In genomic region chr6:144296973-144297372, GRCh38 we compare ENCODE assay signal across 15 cellular contexts. TPM values are rescaled to one million over a fixed set of nuclear protein-coding genes. Genes with fewer than 3 reads are reported as not detected.
DNase-seq lines count a peak whose midpoint lies in the region; ATAC-seq and TF ChIP-seq lines count a peak whose summit lies in the region.
"Had no signal": no experiment of that assay in that cellular context is flagged by ENCODE, and none has a peak within 500 bp of the region (broad histone marks: within the 10 kb centered on the region; RNA-seq: fewer than 3 reads in every experiment).

No MANE protein-coding gene starts in this region.

- peak; percentile 41 for DNase-seq in M059J (ENCODE audit: low read depth)
- DNase-seq in lower lobe of right lung: no peak
- DNase-seq in thoracic aorta (ENCODE audit: low spot score): no peak
- no peak for DNase-seq in stimulated activated naive CD8-positive, alpha-beta T cell treated with anti-CD3 and anti-CD28 coated beads, Interleukin-15, Interleukin-2, amounts not matched to agents 100 U/mL and 50 U/mL, for 24 hours
- no peak for DNase-seq in NCI-H1105 treated with DMSO at 0.1 percent for 48 hours (lab: John Stamatoyannopoulos, UW)
- no peak for DNase-seq in activated CD4-positive, alpha-beta memory T cell treated with anti-CD3 and anti-CD28 coated beads, Interleukin-2, amount 10 ng/mL, durations not matched to agents 7 days and 5 days
- DNase-seq: activated CD8-positive, alpha-beta memory T cell treated with anti-CD3 and anti-CD28 coated beads, Interleukin-2, amount 50 U/mL, for 4 hours; H9; kidney glomerular epithelial cell; NCI-H1417 treated with DMSO at 0.1 percent for 48 hours; NCI-H526 treated with DMSO at 0.1 percent for 48 hours; nucleus accumbens; stimulated activated CD4-positive, alpha-beta T cell treated with anti-CD3 and anti-CD28 coated beads, Interleukin-1b, Interleukin-23, amount 100 ng/mL, for 48 hours had no signal

- intact Hi-C loops in dendritic cell treated with granulocyte-macrophage colony-stimulating factor and Interleukin-4, amounts not matched to agents 40 ng/mL and 50 ng/mL, for 4 days (cut with micrococcal nuclease): no loop called here
- intact Hi-C loops in lower lobe of right lung (cut with DNase I): no loop called here

- H3K4me3 Mint-ChIP-seq in dendritic cell treated with granulocyte-macrophage colony-stimulating factor and Interleukin-4, amounts not matched to agents 40 ng/mL and 50 ng/mL, for 4 days: no peak overlapping the region
- H3K4me3 Mint-ChIP-seq in activated CD4-positive, alpha-beta memory T cell treated with anti-CD3 and anti-CD28 coated beads, Interleukin-2, amount 10 ng/mL, durations not matched to agents 7 days and 5 days: no peak overlapping the region
- H3K4me3 Mint-ChIP-seq: H9 had no signal

- TF ChIP-seq CTCF in lower lobe of right lung (IDR thresholded peaks at IDR 0.05) (no peak), thoracic aorta (IDR thresholded peaks at IDR 0.05) (no peak)

- H3K27me3 Mint-ChIP-seq in dendritic cell treated with granulocyte-macrophage colony-stimulating factor and Interleukin-4, amounts not matched to agents 40 ng/mL and 50 ng/mL, for 4 days: no peaks in the 10 kb centered on the region
- H3K27me3 Mint-ChIP-seq in activated CD4-positive, alpha-beta memory T cell treated with anti-CD3 and anti-CD28 coated beads, Interleukin-2, amount 10 ng/mL, durations not matched to agents 7 days and 5 days: no peaks in the 10 kb centered on the region

- CTCF ChIA-PET in activated CD4-positive, alpha-beta memory T cell treated with anti-CD3 and anti-CD28 coated beads, Interleukin-2, amount 10 ng/mL, durations not matched to agents 7 days and 5 days (lab: Charles Lee): interaction anchor here (0.9 kb wide), 1 partner anchor 14 kb away, joined by 4 read pairs; no protein-coding TSS in a partner anchor

- H3K4me1 ChIP-seq in lower lobe of right lung (peaks cover 43% of the 10 kb centered on the region), thoracic aorta (ENCODE audit: control insufficient read depth in 1 of 2, low read depth in 2 of 2) (peaks cover 26 to 49% of the 10 kb centered on the region in 2 donors)

- POLR2A ChIA-PET in activated CD4-positive, alpha-beta memory T cell treated with anti-CD3 and anti-CD28 coated beads, Interleukin-2, amount 10 ng/mL, durations not matched to agents 7 days and 5 days (lab: Charles Lee): no interaction called here

- H3K27ac ChIP-seq in lower lobe of right lung: peak overlapping the region; percentile 44
- H3K27ac ChIP-seq in thoracic aorta: peak overlapping the region; percentile 29 to 57

- peaks cover 20% of the 10 kb centered on the region for H3K4me1 Mint-ChIP-seq in dendritic cell treated with granulocyte-macrophage colony-stimulating factor and Interleukin-4, amounts not matched to agents 40 ng/mL and 50 ng/mL, for 4 days (ENCODE audit: low read depth)
- peaks cover 7% of the 10 kb centered on the region for H3K4me1 Mint-ChIP-seq in activated CD4-positive, alpha-beta memory T cell treated with anti-CD3 and anti-CD28 coated beads, Interleukin-2, amount 10 ng/mL, durations not matched to agents 7 days and 5 days

- H3K9me3 Mint-ChIP-seq in dendritic cell treated with granulocyte-macrophage colony-stimulating factor and Interleukin-4, amounts not matched to agents 40 ng/mL and 50 ng/mL, for 4 days: no peaks in the 10 kb centered on the region
- peaks cover 8% of the 10 kb centered on the region for H3K9me3 Mint-ChIP-seq in activated CD4-positive, alpha-beta memory T cell treated with anti-CD3 and anti-CD28 coated beads, Interleukin-2, amount 10 ng/mL, durations not matched to agents 7 days and 5 days

- no peak overlapping the region for H3K4me3 ChIP-seq in lower lobe of right lung
- H3K4me3 ChIP-seq in thoracic aorta: no peak overlapping the region

- ATAC-seq in lower lobe of right lung (peak; percentile 72 to 77), thoracic aorta (ENCODE audit: insufficient number of reproducible peaks, low FRiP score, low read depth) (no peak), GM19324 (IDR thresholded peaks at IDR 0.05; ENCODE audit: low FRiP score, unreplicated experiment) (no peak)
- ATAC-seq in stimulated activated naive CD8-positive, alpha-beta T cell treated with anti-CD3 and anti-CD28 coated beads, Interleukin-15, Interleukin-2, amounts not matched to agents 100 U/mL and 50 U/mL, for 24 hours: no peak

- H3K36me3 Mint-ChIP-seq in dendritic cell treated with granulocyte-macrophage colony-stimulating factor and Interleukin-4, amounts not matched to agents 40 ng/mL and 50 ng/mL, for 4 days (ENCODE audit: low read depth): peaks cover 38% of the 10 kb centered on the region
- H3K36me3 Mint-ChIP-seq in activated CD4-positive, alpha-beta memory T cell treated with anti-CD3 and anti-CD28 coated beads, Interleukin-2, amount 10 ng/mL, durations not matched to agents 7 days and 5 days (ENCODE audit: low read depth): peaks cover 27% of the 10 kb centered on the region

- H3K27me3 ChIP-seq in lower lobe of right lung (ENCODE audit: low read depth) (no peaks in the 10 kb centered on the region), thoracic aorta (replicated peaks; ENCODE audit: insufficient read depth) (no peaks in the 10 kb centered on the region)

- H3K9me3 ChIP-seq in lower lobe of right lung: no peaks in the 10 kb centered on the region
- no peaks in the 10 kb centered on the region for H3K9me3 ChIP-seq in thoracic aorta

- H3K36me3 ChIP-seq in lower lobe of right lung: peaks cover 20% of the 10 kb centered on the region
- no peaks in the 10 kb centered on the region for H3K36me3 ChIP-seq in thoracic aorta

- H3K27ac Mint-ChIP-seq in dendritic cell treated with granulocyte-macrophage colony-stimulating factor and Interleukin-4, amounts not matched to agents 40 ng/mL and 50 ng/mL, for 4 days: peak overlapping the region; percentile 31
- H3K27ac Mint-ChIP-seq in activated CD4-positive, alpha-beta memory T cell treated with anti-CD3 and anti-CD28 coated beads, Interleukin-2, amount 10 ng/mL, durations not matched to agents 7 days and 5 days: no peak overlapping the region

RNA-seq across cellular contexts. Expression of gene UTRN, which starts 11.8 kb away (rescaled TPM):
- total RNA-seq in M059J (2014; rRNA removed; shearing (Covaris generic)): 74.4 and 93.3 TPM in 2 replicates
- 275 TPM for total RNA-seq in lower lobe of right lung
- total RNA-seq in thoracic aorta: 100 to 1,000 TPM; 163 to 243 TPM
- 100 to 1,000 TPM; 140 to 146 TPM for total RNA-seq in activated CD4-positive, alpha-beta memory T cell treated with anti-CD3 and anti-CD28 coated beads, Interleukin-2, amount 10 ng/mL, durations not matched to agents 7 days and 5 days

Comparison
In these comparisons a context has a peak if more than half of its experiments do, and no peak if none do; other contexts are left out.
1. ATAC-seq: peak in lower lobe of right lung (2 of 2); none in thoracic aorta (single experiment), stimulated activated naive CD8-positive, alpha-beta T cell treated with anti-CD3 and anti-CD28 coated beads, Interleukin-15, Interleukin-2, amounts not matched to agents 100 U/mL and 50 U/mL, for 24 hours (single experiment) and GM19324 (single experiment).